In genomic region chr11:112523917-112524316, GRCh38 we compare ENCODE assay signal across 17 cellular contexts.
A peak's percentile ranks its signal among the peaks of the same experiment; 100 is the strongest.
DNase-seq lines count a peak whose midpoint lies in the region; ATAC-seq and TF ChIP-seq lines count a peak whose summit lies in the region.
"Had no signal": no experiment of that assay in that cellular context is flagged by ENCODE, and none has a peak within 500 bp of the region (broad histone marks: within the 10 kb centered on the region; RNA-seq: fewer than 3 reads in every experiment).

No MANE protein-coding gene starts in this region.

- WGBS in mesenchymal stem cell = 42% methylated on average over 1 of the region's 1 CpG

- H3K36me3 ChIP-seq in SK-N-MC (ENCODE audit: insufficient read depth, low read length) = no peaks in the 10 kb centered on the region
- no peaks in the 10 kb centered on the region for H3K36me3 ChIP-seq in mesenchymal stem cell (ENCODE audit: control insufficient read depth in 1 of 2, insufficient read depth in 2 of 2, low read depth in 1 of 2, low read length in 2 of 2)
- H3K36me3 ChIP-seq in stomach smooth muscle (ENCODE audit: control insufficient read depth in 2 of 2, insufficient read depth in 2 of 2, low read length in 2 of 2) = no peaks in the 10 kb centered on the region
- no peaks in the 10 kb centered on the region for H3K36me3 ChIP-seq in CD8-positive, alpha-beta memory T cell (ENCODE audit: insufficient read depth, low read length)
- H3K36me3 ChIP-seq: thyroid gland had no signal

- peak overlapping the region; percentile 36; the same call in 1 of the 2 replicates for H3K4me3 ChIP-seq in SK-N-MC
- H3K4me3 ChIP-seq in dorsolateral prefrontal cortex = peak overlapping the region in 6 of 59 donors; percentile 3 to 32 (median 18)
- no peak overlapping the region for H3K4me3 ChIP-seq in mesenchymal stem cell (ENCODE audit: insufficient read depth in 1 of 2, low read depth in 1 of 2, low read length in 2 of 2)
- no peak overlapping the region for H3K4me3 ChIP-seq in stomach smooth muscle (ENCODE audit: low read length in 2 of 2)
- H3K4me3 ChIP-seq in CD8-positive, alpha-beta memory T cell (ENCODE audit: low read length) = no peak overlapping the region
- H3K4me3 ChIP-seq: thyroid gland had no signal

- H2BK12ac ChIP-seq in mesenchymal stem cell (ENCODE audit: low read length in 2 of 2) = peak overlapping the region in 1 of 2 experiments; percentile 68

- no peak for ATAC-seq in HG02970 (IDR thresholded peaks at IDR 0.05; ENCODE audit: low FRiP score, unreplicated experiment)
- ATAC-seq: activated T-helper 17 cell treated with anti-CD3 and anti-CD28 coated beads, Interleukin-2, amount 50 U/mL, for 72 hours; T-helper 17 cell had no signal

- peaks cover 16 to 27% of the 10 kb centered on the region in 2 donors for H3K27me3 Mint-ChIP-seq in CD8-positive, alpha-beta memory T cell

- no peak overlapping the region for H3K4me3 Mint-ChIP-seq in CD8-positive, alpha-beta memory T cell
- H3K4me3 Mint-ChIP-seq: activated naive CD8-positive, alpha-beta T cell treated with anti-CD3 and anti-CD28 coated beads, Interleukin-2, amount 10 ng/mL, durations not matched to agents 7 days and 5 days; activated T-helper 17 cell treated with anti-CD3 and anti-CD28 coated beads, Interleukin-2, amount 50 U/mL, for 72 hours; T-helper 17 cell had no signal

- H3K36me3 Mint-ChIP-seq in CD8-positive, alpha-beta memory T cell = no peaks in the 10 kb centered on the region
- H3K36me3 Mint-ChIP-seq: activated naive CD8-positive, alpha-beta T cell treated with anti-CD3 and anti-CD28 coated beads, Interleukin-2, amount 10 ng/mL, durations not matched to agents 7 days and 5 days had no signal

- peak overlapping the region; percentile 61 for H2BK120ac ChIP-seq in mesenchymal stem cell (ENCODE audit: low read depth, low read length)

- DNase-seq in SK-N-MC (ENCODE audit: low read depth, low spot score) = no peak
- DNase-seq in dorsolateral prefrontal cortex = peak in 1 of 10 donors; percentile 28
- peak; percentile 19 for DNase-seq in mesenchymal stem cell
- DNase-seq in CD8-positive, alpha-beta memory T cell = no peak
- DNase-seq in SW480 (ENCODE audit: low spot score) = no peak
- no peak for DNase-seq in SK-N-DZ (ENCODE audit: low spot score)
- DNase-seq: activated CD4-positive, alpha-beta T cell treated with anti-CD3 and anti-CD28 coated beads, Interleukin-2, amount 50 U/mL, for 1 hour; activated naive CD8-positive, alpha-beta T cell treated with anti-CD3 and anti-CD28 coated beads, Interleukin-2, amount 10 ng/mL, durations not matched to agents 7 days and 5 days; dermis blood vessel endothelial cell; DMS79; Karpas-422; SIG-M5; T-helper 17 cell had no signal

- H2AK5ac ChIP-seq in mesenchymal stem cell (ENCODE audit: low read length, severe bottlenecking) = no peak overlapping the region

- no peak overlapping the region for H3K4ac ChIP-seq in mesenchymal stem cell (ENCODE audit: low read depth in 1 of 2, low read length in 2 of 2)

- CTCF ChIA-PET in CD8-positive, alpha-beta memory T cell (lab: Charles Lee) = no interaction called here

- no peak overlapping the region for H3K18ac ChIP-seq in mesenchymal stem cell (ENCODE audit: low read depth in 1 of 2, low read length in 2 of 2)

- intact Hi-C loops in dorsolateral prefrontal cortex (cut with DNase I) = loop anchor here in 1 of 2 donors (10.0 kb wide), 1 partner anchor 229 kb away; no protein-coding TSS in a partner anchor

- no peaks in the 10 kb centered on the region for H3K4me1 ChIP-seq in mesenchymal stem cell (ENCODE audit: control insufficient read depth, insufficient read depth, low read depth, low read length)
- H3K4me1 ChIP-seq in stomach smooth muscle (ENCODE audit: control insufficient read depth, insufficient read depth, low read length) = peaks cover 29% of the 10 kb centered on the region
- H3K4me1 ChIP-seq in CD8-positive, alpha-beta memory T cell (ENCODE audit: insufficient read depth, low read length) = no peaks in the 10 kb centered on the region

- H3K9ac ChIP-seq in SK-N-MC (ENCODE audit: insufficient read length) (no peak overlapping the region), mesenchymal stem cell (ENCODE audit: low read length) (no peak overlapping the region), stomach smooth muscle (ENCODE audit: low read length in 2 of 2) (no peak overlapping the region)

- no peak overlapping the region for H2BK15ac ChIP-seq in mesenchymal stem cell (ENCODE audit: low read depth, poor library complexity, severe bottlenecking)

- peaks cover 0 to 6% (median 0%) of the 10 kb centered on the region in 3 donors for H3K4me1 Mint-ChIP-seq in CD8-positive, alpha-beta memory T cell

- H3K9me3 Mint-ChIP-seq in CD8-positive, alpha-beta memory T cell = peaks cover 0 to 4% (median 0%) of the 10 kb centered on the region in 5 donors
- H3K9me3 Mint-ChIP-seq: activated naive CD8-positive, alpha-beta T cell treated with anti-CD3 and anti-CD28 coated beads, Interleukin-2, amount 10 ng/mL, durations not matched to agents 7 days and 5 days; activated T-helper 17 cell treated with anti-CD3 and anti-CD28 coated beads, Interleukin-2, amount 50 U/mL, for 72 hours had no signal

- H3K4me2 ChIP-seq in mesenchymal stem cell (ENCODE audit: low read length, poor library complexity, severe bottlenecking) = no peak overlapping the region

- H4K91ac ChIP-seq in mesenchymal stem cell (ENCODE audit: low read length) = peak overlapping the region; percentile 56

- H3K23ac ChIP-seq in mesenchymal stem cell (ENCODE audit: low read length in 2 of 2) = no peak overlapping the region

- POLR2A ChIA-PET in CD8-positive, alpha-beta memory T cell (lab: Charles Lee) = no interaction called here

- no peak overlapping the region for H3K27ac Mint-ChIP-seq in CD8-positive, alpha-beta memory T cell
- H3K27ac Mint-ChIP-seq: activated naive CD8-positive, alpha-beta T cell treated with anti-CD3 and anti-CD28 coated beads, Interleukin-2, amount 10 ng/mL, durations not matched to agents 7 days and 5 days; activated T-helper 17 cell treated with anti-CD3 and anti-CD28 coated beads, Interleukin-2, amount 50 U/mL, for 72 hours; T-helper 17 cell had no signal

- no peak overlapping the region for H3K14ac ChIP-seq in mesenchymal stem cell (ENCODE audit: low read length in 2 of 2)

- no peak for TF ChIP-seq CTCF in dorsolateral prefrontal cortex (IDR thresholded peaks at IDR 0.05 in 54 of 56, conservative IDR thresholded peaks at IDR 0.05 in 2 of 56; ENCODE audit: low read depth in 1 of 56, partially characterized antibody in 56 of 56)

- H3K27ac ChIP-seq in SK-N-MC = peak overlapping the region; percentile 94
- H3K27ac ChIP-seq in dorsolateral prefrontal cortex = peak overlapping the region in 56 of 59 donors; percentile 52 to 94 (median 83)
- H3K27ac ChIP-seq in mesenchymal stem cell (ENCODE audit: low read length, poor library complexity, severe bottlenecking) = no peak overlapping the region
- H3K27ac ChIP-seq in stomach smooth muscle (ENCODE audit: low read length) = peak overlapping the region; percentile 24
- H3K27ac ChIP-seq in CD8-positive, alpha-beta memory T cell (ENCODE audit: low read depth, low read length) = no peak overlapping the region
- H3K27ac ChIP-seq: thyroid gland had no signal

- no peak overlapping the region for H2AFZ ChIP-seq in mesenchymal stem cell (ENCODE audit: low read depth, low read length)

- no peaks in the 10 kb centered on the region for H3K9me3 ChIP-seq in SK-N-MC (ENCODE audit: low read depth, low read length)
- H3K9me3 ChIP-seq in mesenchymal stem cell (ENCODE audit: control insufficient read depth, low read length) = no peaks in the 10 kb centered on the region
- no peaks in the 10 kb centered on the region for H3K9me3 ChIP-seq in stomach smooth muscle (ENCODE audit: control insufficient read depth in 2 of 2, low read length in 2 of 2)
- no peaks in the 10 kb centered on the region for H3K9me3 ChIP-seq in CD8-positive, alpha-beta memory T cell (ENCODE audit: low read length)
- H3K9me3 ChIP-seq: thyroid gland had no signal

- H3K79me1 ChIP-seq in mesenchymal stem cell (replicated peaks; ENCODE audit: low read length, poor library complexity, severe bottlenecking) = no peaks in the 10 kb centered on the region

- H3K27me3 ChIP-seq in dorsolateral prefrontal cortex (no peaks in the 10 kb centered on the region), mesenchymal stem cell (ENCODE audit: control insufficient read depth in 1 of 2, insufficient read depth in 1 of 2, low read length in 2 of 2) (peaks cover 0 to 9% of the 10 kb centered on the region in 2 experiments), stomach smooth muscle (ENCODE audit: control insufficient read depth in 1 of 2, insufficient read depth in 2 of 2, low read length in 2 of 2) (no peaks in the 10 kb centered on the region)
- peaks cover 4% of the 10 kb centered on the region for H3K27me3 ChIP-seq in CD8-positive, alpha-beta memory T cell (ENCODE audit: insufficient read depth, low read length, poor library complexity, severe bottlenecking)
- H3K27me3 ChIP-seq: thyroid gland had no signal

- no peak overlapping the region for H4K8ac ChIP-seq in mesenchymal stem cell (ENCODE audit: low read length)

- no peak overlapping the region for H2BK5ac ChIP-seq in mesenchymal stem cell (ENCODE audit: low read depth, low read length, poor library complexity, severe bottlenecking)

Comparison
In these comparisons a context has a peak if more than half of its experiments do, and no peak if none do; other contexts are left out.
1. H3K27ac ChIP-seq: peak in SK-N-MC (single experiment), dorsolateral prefrontal cortex (56 of 59) and stomach smooth muscle (single experiment); none in mesenchymal stem cell (single experiment) and CD8-positive, alpha-beta memory T cell (single experiment).